ENCODE assay signal across 18 cellular contexts in the genomic region with DNA sequence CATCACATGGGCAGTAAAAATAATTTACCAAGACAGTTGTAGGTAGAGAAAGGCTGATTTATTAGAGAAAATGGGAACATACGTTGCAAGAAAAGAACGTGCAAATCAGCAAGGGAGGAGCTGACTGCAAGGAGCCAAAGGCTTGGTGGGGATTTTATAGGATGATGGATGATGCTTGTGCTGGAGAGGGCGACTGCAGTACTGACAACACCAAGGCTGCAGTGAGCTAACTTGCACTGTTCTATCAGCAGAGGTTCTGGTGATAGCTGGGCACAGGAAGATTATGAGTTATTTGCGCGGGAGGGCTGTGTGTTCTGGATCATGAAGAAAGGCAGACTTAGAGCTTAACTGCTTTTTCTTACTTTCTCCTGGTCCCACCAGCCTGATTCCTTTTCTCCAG.
"Had no signal": no experiment of that assay in that cellular context is flagged by ENCODE, and none has a peak within 500 bp of the region (broad histone marks: within the 10 kb centered on the region; RNA-seq: fewer than 3 reads in every experiment).

No MANE protein-coding gene starts in this region.

- H3K9me3 ChIP-seq: left lung, tibial artery had no signal

- H3K4me3 Mint-ChIP-seq: activated naive CD4-positive, alpha-beta T cell treated with anti-CD3 and anti-CD28 coated beads for 36 hours; activated naive CD8-positive, alpha-beta T cell treated with anti-CD3 and anti-CD28 coated beads, Interleukin-2, amount 10 ng/mL, durations not matched to agents 7 days and 5 days; natural killer cell treated with Interleukin-12 subunit alpha and Interleukin-12 subunit beta and Interleukin-15 and Interleukin-18, amount 100 ng/mL, for 72 hours had no signal

- H3K4me3 ChIP-seq: left lung, tibial artery had no signal

- H3K27me3 ChIP-seq: left lung, tibial artery had no signal

- H3K36me3 ChIP-seq: left lung, tibial artery had no signal

- H3K27ac Mint-ChIP-seq: activated naive CD4-positive, alpha-beta T cell treated with anti-CD3 and anti-CD28 coated beads for 36 hours; activated naive CD8-positive, alpha-beta T cell treated with anti-CD3 and anti-CD28 coated beads, Interleukin-2, amount 10 ng/mL, durations not matched to agents 7 days and 5 days; natural killer cell treated with Interleukin-12 subunit alpha and Interleukin-12 subunit beta and Interleukin-15 and Interleukin-18, amount 100 ng/mL, for 72 hours had no signal

- H3K27ac ChIP-seq: left lung, tibial artery had no signal

- DNase-seq: activated CD4-positive, alpha-beta T cell treated with anti-CD3 and anti-CD28 coated beads for 4 hours; activated CD4-positive, alpha-beta T cell treated with anti-CD3 and anti-CD28 coated beads, Interleukin-2, amount 50 U/mL, for 48 hours; activated CD4-positive, CD25-positive, alpha-beta regulatory T cell; activated naive CD4-positive, alpha-beta T cell treated with anti-CD3 and anti-CD28 coated beads for 36 hours; activated T-cell treated with anti-CD3 and anti-CD28 coated beads, Interleukin-2, amount 50 U/mL, for 48 hours; amygdala; cerebellar nuclear complex; cortex of kidney; foreskin fibroblast; mammary epithelial cell; stimulated activated CD4-positive, alpha-beta T cell treated with anti-CD3 and anti-CD28 coated beads, Interleukin-4, amount 100 ng/mL, for 4 hours; stimulated activated naive CD8-positive, alpha-beta T cell treated with anti-CD3 and anti-CD28 coated beads, Interleukin-15, Interleukin-2, amounts not matched to agents 100 U/mL and 50 U/mL, for 24 hours; substantia nigra; T-helper 9 cell had no signal

- H3K27me3 Mint-ChIP-seq: natural killer cell treated with Interleukin-12 subunit alpha and Interleukin-12 subunit beta and Interleukin-15 and Interleukin-18, amount 100 ng/mL, for 72 hours had no signal

- H3K36me3 Mint-ChIP-seq: activated naive CD8-positive, alpha-beta T cell treated with anti-CD3 and anti-CD28 coated beads, Interleukin-2, amount 10 ng/mL, durations not matched to agents 7 days and 5 days; natural killer cell treated with Interleukin-12 subunit alpha and Interleukin-12 subunit beta and Interleukin-15 and Interleukin-18, amount 100 ng/mL, for 72 hours had no signal

- H3K9me3 Mint-ChIP-seq: activated naive CD4-positive, alpha-beta T cell treated with anti-CD3 and anti-CD28 coated beads for 36 hours; activated naive CD8-positive, alpha-beta T cell treated with anti-CD3 and anti-CD28 coated beads, Interleukin-2, amount 10 ng/mL, durations not matched to agents 7 days and 5 days; natural killer cell treated with Interleukin-12 subunit alpha and Interleukin-12 subunit beta and Interleukin-15 and Interleukin-18, amount 100 ng/mL, for 72 hours had no signal
